ENCODE assay signal across 37 cellular contexts in the genomic region with DNA sequence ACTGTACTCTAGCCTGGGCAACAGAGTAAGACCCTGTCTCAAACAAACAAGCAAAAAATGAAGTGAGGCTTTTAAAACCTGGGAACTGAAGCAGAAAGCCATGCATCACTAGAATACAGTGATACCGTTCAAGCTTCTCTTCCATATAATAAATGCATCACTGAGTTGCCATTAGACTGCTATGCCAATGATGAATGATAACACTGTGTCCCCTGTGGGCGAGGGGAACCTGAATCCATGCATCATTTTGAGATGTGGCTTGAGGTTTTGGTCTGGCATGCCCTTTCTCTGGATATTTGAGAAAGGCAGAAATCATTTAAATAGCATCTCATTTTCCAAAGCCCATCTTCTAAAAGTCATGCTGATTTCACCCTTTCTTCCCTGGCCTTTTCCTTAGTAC.
"Had no signal": no experiment of that assay in that cellular context is flagged by ENCODE, and none has a peak within 500 bp of the region (broad histone marks: within the 10 kb centered on the region; RNA-seq: fewer than 3 reads in every experiment).

No MANE protein-coding gene starts in this region.

- H3K27ac ChIP-seq: breast epithelium, epithelial cell of prostate, esophagus squamous epithelium, heart right ventricle, left lung, lower lobe of right lung, parathyroid adenoma, psoas muscle, sigmoid colon, stomach, suprapubic skin, tibial nerve, WERI-Rb-1 had no signal

- ATAC-seq: heart right ventricle; left lung; lower lobe of right lung; psoas muscle; stimulated activated memory B cell treated with anti-CD40 and anti-IgM and Interleukin-4, amounts not matched to agents 10 μg/mL and 1 μg/mL and 100 μg/mL, for 72 hours had no signal

- DNase-seq: activated CD4-positive, alpha-beta memory T cell treated with anti-CD3 and anti-CD28 coated beads for 36 hours; activated CD4-positive, alpha-beta T cell treated with anti-CD3 and anti-CD28 coated beads, Interleukin-2, amount 10 ng/mL, durations not matched to agents 24 days and 14 days; activated CD4-positive, CD25-positive, alpha-beta regulatory T cell treated with anti-CD3 and anti-CD28 coated beads, Interleukin-2, amount 50 U/mL, for 72 hours; activated effector memory CD4-positive, alpha-beta T cell treated with anti-CD3 and anti-CD28 coated beads, Interleukin-2, amount 50 U/mL, for 16 hours; activated naive CD4-positive, alpha-beta T cell treated with anti-CD3 and anti-CD28 coated beads, Interleukin-2, amount 10 ng/mL, durations not matched to agents 7 days and 5 days; activated T-cell treated with anti-CD3 and anti-CD28 coated beads, Interleukin-2, amount 50 U/mL, for 48 hours; amniotic stem cell; dermis blood vessel endothelial cell; effector CD4-positive, alpha-beta T cell; esophagus squamous epithelium; foreskin melanocyte; heart right ventricle; kidney glomerular epithelial cell; left lung; lower lobe of right lung; mesenchymal stem cell; occipital lobe; psoas muscle; sigmoid colon; small intestine; stimulated activated CD4-positive, alpha-beta T cell treated with anti-CD3 and anti-CD28 coated beads, Interleukin-4, amount 100 ng/mL, for 4 hours; stimulated activated CD8-positive, alpha-beta memory T cell treated with anti-CD3 and anti-CD28 coated beads, Interleukin-4, amount 100 ng/mL, for 48 hours; stomach; SW 1271; T-helper 9 cell; WERI-Rb-1 had no signal

- H3K4me3 ChIP-seq: breast epithelium, left lung, lower lobe of right lung, psoas muscle, sigmoid colon, suprapubic skin had no signal

- H2AFZ ChIP-seq: parathyroid adenoma had no signal

- H3K27ac Mint-ChIP-seq: activated CD4-positive, alpha-beta memory T cell treated with anti-CD3 and anti-CD28 coated beads for 36 hours; activated CD4-positive, alpha-beta T cell treated with anti-CD3 and anti-CD28 coated beads, Interleukin-2, amount 10 ng/mL, durations not matched to agents 24 days and 14 days; activated naive CD4-positive, alpha-beta T cell treated with anti-CD3 and anti-CD28 coated beads, Interleukin-2, amount 10 ng/mL, durations not matched to agents 7 days and 5 days; stimulated activated memory B cell treated with anti-CD40 and anti-IgM and Interleukin-4, amounts not matched to agents 10 μg/mL and 1 μg/mL and 100 μg/mL, for 72 hours; T-helper 1 cell treated with Interleukin-12 subunit alpha and Interleukin-12 subunit beta and Interleukin-4 antibody, amounts not matched to agents 30 μg/mL and 1 μg/mL, for 36 hours had no signal

- H3K27me3 ChIP-seq: breast epithelium, sigmoid colon, tibial nerve had no signal

- H3K4me1 ChIP-seq: breast epithelium, parathyroid adenoma, psoas muscle had no signal

- H3K9me3 ChIP-seq: breast epithelium, esophagus squamous epithelium, heart right ventricle, left lung, lower lobe of right lung, psoas muscle, sigmoid colon, stomach, suprapubic skin, tibial nerve had no signal

- H3K36me3 ChIP-seq: breast epithelium, esophagus squamous epithelium, left lung, lower lobe of right lung, sigmoid colon, stomach, suprapubic skin, tibial nerve had no signal

- H3K36me3 Mint-ChIP-seq: activated CD4-positive, alpha-beta memory T cell treated with anti-CD3 and anti-CD28 coated beads for 36 hours; activated naive CD4-positive, alpha-beta T cell treated with anti-CD3 and anti-CD28 coated beads, Interleukin-2, amount 10 ng/mL, durations not matched to agents 7 days and 5 days; stimulated activated memory B cell treated with anti-CD40 and anti-IgM and Interleukin-4, amounts not matched to agents 10 μg/mL and 1 μg/mL and 100 μg/mL, for 72 hours had no signal

- H3K79me2 ChIP-seq: parathyroid adenoma had no signal

- H3K9me3 Mint-ChIP-seq: activated CD4-positive, alpha-beta memory T cell treated with anti-CD3 and anti-CD28 coated beads for 36 hours; activated CD4-positive, alpha-beta T cell treated with anti-CD3 and anti-CD28 coated beads, Interleukin-2, amount 10 ng/mL, durations not matched to agents 24 days and 14 days; activated naive CD4-positive, alpha-beta T cell treated with anti-CD3 and anti-CD28 coated beads, Interleukin-2, amount 10 ng/mL, durations not matched to agents 7 days and 5 days; stimulated activated memory B cell treated with anti-CD40 and anti-IgM and Interleukin-4, amounts not matched to agents 10 μg/mL and 1 μg/mL and 100 μg/mL, for 72 hours; T-helper 1 cell treated with Interleukin-12 subunit alpha and Interleukin-12 subunit beta and Interleukin-4 antibody, amounts not matched to agents 30 μg/mL and 1 μg/mL, for 36 hours had no signal

- H3K9ac ChIP-seq: parathyroid adenoma had no signal

- FAIRE-seq: colon, endometrium, small intestine, TTC549, urothelium cell line had no signal
